ENCODE assay signal across 8 cellular contexts in the genomic region with DNA sequence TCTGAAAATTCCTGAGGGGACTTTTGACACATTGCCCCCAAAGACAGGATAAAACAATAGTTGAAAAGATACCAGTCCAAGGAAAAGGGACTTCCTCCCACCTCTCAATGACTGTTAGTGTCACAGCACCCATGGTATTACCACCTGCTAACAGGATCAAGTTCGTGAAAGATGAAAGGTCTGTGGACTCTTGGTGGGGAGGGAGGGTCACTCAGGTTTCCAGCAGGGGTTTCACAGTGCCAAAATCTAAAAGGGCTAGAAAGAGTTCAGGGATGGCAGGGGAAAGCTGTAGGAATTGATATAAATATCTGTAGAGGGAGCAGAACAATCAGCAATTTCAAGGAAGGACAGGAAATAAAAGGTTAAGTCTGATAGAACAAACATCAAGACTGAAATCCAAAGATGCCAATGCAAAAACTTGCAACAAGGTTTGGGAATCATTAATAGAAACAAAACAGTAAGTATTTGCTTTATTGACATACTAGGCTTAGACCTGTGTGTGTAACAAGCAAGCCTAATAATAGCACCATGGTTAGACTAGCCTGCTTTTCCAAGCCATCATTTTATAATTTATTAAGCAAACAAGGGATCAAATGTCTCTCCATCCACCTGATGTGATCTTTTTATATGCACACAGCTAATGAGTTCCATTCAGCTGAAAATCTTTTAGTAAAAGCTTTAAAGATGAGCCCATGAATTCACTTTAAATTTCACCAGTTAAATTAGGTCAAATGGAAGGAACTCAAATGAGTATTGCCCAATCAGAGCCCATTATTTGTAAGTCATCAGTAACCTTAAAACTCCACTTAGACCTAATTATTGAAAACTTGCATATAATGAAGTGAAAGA. TPM values are rescaled to one million over a fixed set of nuclear protein-coding genes. Genes with fewer than 3 reads are reported as not detected.
DNase-seq lines count a peak whose midpoint lies in the region; ATAC-seq and TF ChIP-seq lines count a peak whose summit lies in the region.

No MANE protein-coding gene starts in this region.

- peaks cover 50% of the 10 kb centered on the region for H3K36me3 ChIP-seq in CD8-positive, alpha-beta T cell (ENCODE audit: insufficient read depth, low read length)
- H3K36me3 ChIP-seq in neural cell (ENCODE audit: insufficient read depth, low read length), result peaks cover 16% of the 10 kb centered on the region

- H3K9me3 Mint-ChIP-seq in CD8-positive, alpha-beta T cell, result no peaks in the 10 kb centered on the region

- H3K79me2 ChIP-seq in neural cell (replicated peaks; ENCODE audit: insufficient read depth, low read length), result peaks cover 76% of the 10 kb centered on the region

- H3K27me3 Mint-ChIP-seq in CD8-positive, alpha-beta T cell (ENCODE audit: low read depth), result no peaks in the 10 kb centered on the region

- H3K27me3 ChIP-seq in CD8-positive, alpha-beta T cell (ENCODE audit: insufficient read depth, low read length), result no peaks in the 10 kb centered on the region
- H3K27me3 ChIP-seq in dorsolateral prefrontal cortex, result no peaks in the 10 kb centered on the region
- H3K27me3 ChIP-seq in neural cell (ENCODE audit: insufficient read depth, low read depth, low read length), result no peaks in the 10 kb centered on the region

- POLR2A ChIA-PET in CD8-positive, alpha-beta T cell (lab: Charles Lee), result interaction anchor here (0.6 to 16.6 kb wide), 2 partner anchors 11 to 28 kb away, joined by 4 to 584 read pairs; no protein-coding TSS in a partner anchor

- ATAC-seq in CD8-positive, alpha-beta T cell, result no peak
- ATAC-seq in GM21576 (IDR thresholded peaks at IDR 0.05; ENCODE audit: unreplicated experiment) (no peak), HG03378 (IDR thresholded peaks at IDR 0.05; ENCODE audit: unreplicated experiment) (no peak), HG03196 (IDR thresholded peaks at IDR 0.05; ENCODE audit: unreplicated experiment) (no peak)

- peaks cover 27% of the 10 kb centered on the region for H4K20me1 ChIP-seq in neural cell (ENCODE audit: insufficient read depth)

- H2AFZ ChIP-seq in neural cell (ENCODE audit: low read depth, low read length), result no peak overlapping the region

- TF ChIP-seq RAD21 in neural cell (conservative IDR thresholded peaks at IDR 0.05), result no peak

- intact Hi-C loops in CD8-positive, alpha-beta T cell (cut with DNase I, micrococcal nuclease), result loop anchor here (1.0 to 5.0 kb wide), 2 partner anchors 8 to 482 kb away; partner anchors contain the start of gene CDC42SE1 (in 1 of the 2)
- intact Hi-C loops in dorsolateral prefrontal cortex (cut with DNase I), result loop anchor here in 1 of 2 donors (5.0 kb wide), 1 partner anchor 302 kb away; the partner anchor contains the start of gene ARNT

- TF ChIP-seq CTCF in CD8-positive, alpha-beta T cell (IDR thresholded peaks at IDR 0.05), result no peak
- no peak for TF ChIP-seq CTCF in dorsolateral prefrontal cortex (IDR thresholded peaks at IDR 0.05 in 54 of 56, conservative IDR thresholded peaks at IDR 0.05 in 2 of 56; ENCODE audit: low read depth in 1 of 56, partially characterized antibody in 56 of 56)
- TF ChIP-seq CTCF in neural cell (IDR thresholded peaks at IDR 0.05; ENCODE audit: poor library complexity, severe bottlenecking), result no peak

- H3K36me3 Mint-ChIP-seq in CD8-positive, alpha-beta T cell, result peaks cover 76% of the 10 kb centered on the region

- peak overlapping the region; percentile 90 for H3K27ac ChIP-seq in CD8-positive, alpha-beta T cell (ENCODE audit: low read depth, low read length)
- H3K27ac ChIP-seq in dorsolateral prefrontal cortex (peak overlapping the region in 51 of 59 donors; percentile 20 to 100 (median 96)), neural cell (ENCODE audit: low read length) (no peak overlapping the region)

- peak overlapping the region; percentile 92 for H3K27ac Mint-ChIP-seq in CD8-positive, alpha-beta T cell

- CTCF ChIA-PET in CD8-positive, alpha-beta T cell (lab: Charles Lee), result interaction anchor here (0.6 to 34.3 kb wide), 4 partner anchors 7 to 43 kb away, joined by 3 to 799 read pairs (median 194); partner anchors contain the start of gene ENSA

- DNase-seq in CD8-positive, alpha-beta T cell, result no peak
- peak; percentile 19 for DNase-seq in NCI-H1105 (lab: John Stamatoyannopoulos, UW)
- DNase-seq in dorsolateral prefrontal cortex, result no peak
- DNase-seq in HPDE6-E6E7 (ENCODE audit: extremely low spot score), result no peak

- no peaks in the 10 kb centered on the region for H3K9me2 ChIP-seq in neural cell (ENCODE audit: insufficient read depth, low read length)

- H3F3A ChIP-seq in neural cell (ENCODE audit: insufficient read depth, low read length, poor library complexity, severe bottlenecking), result peaks cover 9% of the 10 kb centered on the region

- peaks cover 56% of the 10 kb centered on the region for H3K4me1 Mint-ChIP-seq in CD8-positive, alpha-beta T cell (ENCODE audit: low read depth)

- TF ChIP-seq EP300 in neural cell (conservative IDR thresholded peaks at IDR 0.05; ENCODE audit: poor library complexity, severe bottlenecking), result no peak

- H3K4me3 ChIP-seq in CD8-positive, alpha-beta T cell (ENCODE audit: low read depth, low read length), result peak overlapping the region; percentile 88
- peak overlapping the region; percentile 59 to 99 (median 94) for H3K4me3 ChIP-seq in dorsolateral prefrontal cortex
- peak overlapping the region; percentile 100 for H3K4me3 ChIP-seq in neural cell (ENCODE audit: low read length)

- no peaks in the 10 kb centered on the region for H3K9me3 ChIP-seq in CD8-positive, alpha-beta T cell (ENCODE audit: low read length)
- H3K9me3 ChIP-seq in neural cell (ENCODE audit: low read length), result no peaks in the 10 kb centered on the region

- H3K4me1 ChIP-seq in CD8-positive, alpha-beta T cell (ENCODE audit: insufficient read depth, low read length), result peaks cover 38% of the 10 kb centered on the region

- peak overlapping the region; percentile 96 for H3K4me3 Mint-ChIP-seq in CD8-positive, alpha-beta T cell

- peak overlapping the region; percentile 93 for H3K4me2 ChIP-seq in neural cell (ENCODE audit: low read length)

- peak overlapping the region; percentile 100 for H3K9ac ChIP-seq in neural cell (ENCODE audit: low read length)

TF ChIP-seq in neural cell, 6 proteins besides CTCF, POLR2A, EP300 and RAD21:
- TF ChIP-seq POLR2AphosphoS5 (IDR thresholded peaks at IDR 0.05), result no peak
- TF ChIP-seq EZH2 (IDR thresholded peaks at IDR 0.05; ENCODE audit: borderline replicate concordance, insufficient read depth, low read length, poor library complexity, severe bottlenecking), result no peak
- no peak for TF ChIP-seq SMC3 (conservative IDR thresholded peaks at IDR 0.05; ENCODE audit: poor library complexity)
- TF ChIP-seq, protein P1, sequence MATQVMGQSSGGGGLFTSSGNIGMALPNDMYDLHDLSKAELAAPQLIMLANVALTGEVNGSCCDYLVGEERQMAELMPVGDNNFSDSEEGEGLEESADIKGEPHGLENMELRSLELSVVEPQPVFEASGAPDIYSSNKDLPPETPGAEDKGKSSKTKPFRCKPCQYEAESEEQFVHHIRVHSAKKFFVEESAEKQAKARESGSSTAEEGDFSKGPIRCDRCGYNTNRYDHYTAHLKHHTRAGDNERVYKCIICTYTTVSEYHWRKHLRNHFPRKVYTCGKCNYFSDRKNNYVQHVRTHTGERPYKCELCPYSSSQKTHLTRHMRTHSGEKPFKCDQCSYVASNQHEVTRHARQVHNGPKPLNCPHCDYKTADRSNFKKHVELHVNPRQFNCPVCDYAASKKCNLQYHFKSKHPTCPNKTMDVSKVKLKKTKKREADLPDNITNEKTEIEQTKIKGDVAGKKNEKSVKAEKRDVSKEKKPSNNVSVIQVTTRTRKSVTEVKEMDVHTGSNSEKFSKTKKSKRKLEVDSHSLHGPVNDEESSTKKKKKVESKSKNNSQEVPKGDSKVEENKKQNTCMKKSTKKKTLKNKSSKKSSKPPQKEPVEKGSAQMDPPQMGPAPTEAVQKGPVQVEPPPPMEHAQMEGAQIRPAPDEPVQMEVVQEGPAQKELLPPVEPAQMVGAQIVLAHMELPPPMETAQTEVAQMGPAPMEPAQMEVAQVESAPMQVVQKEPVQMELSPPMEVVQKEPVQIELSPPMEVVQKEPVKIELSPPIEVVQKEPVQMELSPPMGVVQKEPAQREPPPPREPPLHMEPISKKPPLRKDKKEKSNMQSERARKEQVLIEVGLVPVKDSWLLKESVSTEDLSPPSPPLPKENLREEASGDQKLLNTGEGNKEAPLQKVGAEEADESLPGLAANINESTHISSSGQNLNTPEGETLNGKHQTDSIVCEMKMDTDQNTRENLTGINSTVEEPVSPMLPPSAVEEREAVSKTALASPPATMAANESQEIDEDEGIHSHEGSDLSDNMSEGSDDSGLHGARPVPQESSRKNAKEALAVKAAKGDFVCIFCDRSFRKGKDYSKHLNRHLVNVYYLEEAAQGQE (IDR thresholded peaks at IDR 0.05; ENCODE audit: borderline replicate concordance), result no peak
- no peak for TF ChIP-seq TAF1 (IDR thresholded peaks at IDR 0.05; ENCODE audit: low read depth)
- no peak for TF ChIP-seq MXI1 (conservative IDR thresholded peaks at IDR 0.05; ENCODE audit: poor library complexity, severe bottlenecking)

RNA-seq across cellular contexts. Expression of gene MCL1, which starts 3.7 kb away (rescaled TPM):
- 100 to 1,000 TPM; 682 to 685 TPM for total RNA-seq in CD8-positive, alpha-beta T cell
- total RNA-seq in dorsolateral prefrontal cortex, result 100 to 1,000 TPM in 19 of 120 experiments, 10 to 100 TPM in 101; 43.4 to 130 (median 70.6) TPM
- 151 and 171 TPM in 2 replicates for polyA plus RNA-seq in neural cell
- polyA minus RNA-seq in neural cell, result 246 and 252 TPM in 2 replicates

RNA-seq across cellular contexts. Expression of gene ADAMTSL4, which starts 26.5 kb away (rescaled TPM):
- not detected for total RNA-seq in CD8-positive, alpha-beta T cell
- total RNA-seq in dorsolateral prefrontal cortex, result 1 to 10 TPM in 102 of 120 experiments, under 1 TPM in 18; 0.25 to 8.0 (median 1.9) TPM
- 0.56 TPM in 1 of 2 replicates, not detected in the other for polyA plus RNA-seq in neural cell
- polyA minus RNA-seq in neural cell, result not detected in 2 replicates

RNA-seq across cellular contexts. Expression of gene ENSA, which starts 53.7 kb away (rescaled TPM):
- 100 to 1,000 TPM; 140 to 141 TPM for total RNA-seq in CD8-positive, alpha-beta T cell
- total RNA-seq in dorsolateral prefrontal cortex, result 100 to 1,000 TPM; 155 to 380 (median 257) TPM
- 230 and 341 TPM in 2 replicates for polyA plus RNA-seq in neural cell
- 181 and 184 TPM in 2 replicates for polyA minus RNA-seq in neural cell

Comparison
In these comparisons a context has a peak if more than half of its experiments do, and no peak if none do; other contexts are left out.
1. RNA of gene MCL1, which starts 3.7 kb away (total RNA-seq): 682 to 685 TPM in CD8-positive, alpha-beta T cell; 43.4 to 130 TPM in dorsolateral prefrontal cortex; every median in the first group is over 4 times any median in the second.
2. Peak in every context shown above with its lines, with median percentiles within 50 percentile points of each other: H3K4me3 ChIP-seq.